In the genomic region with DNA sequence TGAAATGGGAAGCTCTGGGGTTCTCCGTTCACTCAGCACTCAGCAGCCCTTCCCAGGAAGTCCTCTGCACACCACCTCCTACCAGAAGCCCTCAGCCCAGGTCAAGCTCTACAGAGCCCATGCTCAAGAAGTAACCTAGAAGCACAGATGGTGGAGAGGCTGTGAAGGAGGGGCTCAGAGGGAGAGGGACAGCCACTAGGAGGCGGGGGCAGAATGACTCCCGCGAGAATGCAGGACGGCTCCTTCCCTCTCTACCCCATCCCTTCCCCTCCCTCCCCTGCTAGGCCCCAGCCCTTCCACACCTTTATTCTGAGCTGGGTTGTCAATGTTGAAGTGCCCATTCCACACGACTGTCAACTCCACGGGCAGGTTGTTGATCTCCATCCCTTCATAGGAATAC, we compare ENCODE assay signal across 20 cellular contexts.
A peak's percentile ranks its signal among the peaks of the same experiment; 100 is the strongest.
DNase-seq lines count a peak whose midpoint lies in the region; ATAC-seq, FAIRE-seq and TF ChIP-seq lines count a peak whose summit lies in the region.
"Had no signal": no experiment of that assay in that cellular context is flagged by ENCODE, and none has a peak within 500 bp of the region (broad histone marks: within the 10 kb centered on the region; RNA-seq: fewer than 3 reads in every experiment).

No MANE protein-coding gene starts in this region.

- H3K4me3 ChIP-seq in HCT116 (replicated peaks in 1 of 2; ENCODE audit: low read depth in 1 of 2, low read length in 2 of 2) (no peak overlapping the region), K562 (no peak overlapping the region), mesendoderm (ENCODE audit: low read length) (no peak overlapping the region)
- H3K4me3 ChIP-seq: GM23248, SK-N-MC had no signal

- H3K23ac ChIP-seq in mesendoderm (ENCODE audit: low read length): no peak overlapping the region

- in situ Hi-C loops in K562 (cut with MboI): no loop called here

- TF ChIP-seq RAD21 in HCT116 (IDR thresholded peaks at IDR 0.05; ENCODE audit: low read depth) (no peak), K562 (CRISPR knock-in tag; conservative IDR thresholded peaks at IDR 0.05 in 1 of 2, IDR thresholded peaks at IDR 0.05 in 1 of 2) (no peak)

- H2AFZ ChIP-seq in HCT116 (ENCODE audit: low read depth, low read length, poor library complexity, severe bottlenecking): no peak overlapping the region
- H2AFZ ChIP-seq in K562 (ENCODE audit: low read depth, low read length): no peak overlapping the region
- H2AFZ ChIP-seq: GM23248 had no signal

- TF ChIP-seq POLR2A in HCT116 (IDR thresholded peaks at IDR 0.05; ENCODE audit: borderline replicate concordance, extremely low read depth, insufficient read depth, insufficient read length) (no peak), K562 (conservative IDR thresholded peaks at IDR 0.05) (no peak)

- POLR2A ChIA-PET in HCT116 (lab: Charles Lee) (no interaction called here), K562 (lab: Yijun Ruan, JAX) (interaction anchor here (1.6 kb wide), 1 partner anchor 9 kb away, joined by 3 read pairs; no protein-coding TSS in a partner anchor)

- H3K27me3 ChIP-seq in HCT116 (ENCODE audit: insufficient read depth, low read length) (no peaks in the 10 kb centered on the region; the same call in 1 of the 2 replicates), K562 (ENCODE audit: control insufficient read depth in 2 of 2, insufficient read depth in 2 of 2, low read length in 2 of 2) (peaks cover 11 to 29% of the 10 kb centered on the region in 2 experiments; a peak in 4 of 5 replicates), mesendoderm (ENCODE audit: insufficient read depth, low read length, poor library complexity) (no peaks in the 10 kb centered on the region)

- H3K9me2 ChIP-seq in HCT116 (ENCODE audit: insufficient read depth): no peaks in the 10 kb centered on the region

- H3K79me2 ChIP-seq in HCT116 (ENCODE audit: insufficient read depth, low read length) (no peaks in the 10 kb centered on the region), K562 (ENCODE audit: control insufficient read depth, insufficient read depth, low read length) (no peaks in the 10 kb centered on the region), mesendoderm (ENCODE audit: control insufficient read depth, insufficient read depth, low read length) (no peaks in the 10 kb centered on the region)

- H4K20me1 ChIP-seq in HCT116 (ENCODE audit: insufficient read depth) (no peaks in the 10 kb centered on the region), K562 (replicated peaks; ENCODE audit: control insufficient read depth, insufficient read depth, low read length) (0 out of 2 replicates have a peak, but pooled peaks cover 4% of the 10 kb centered on the region)

- no peak for TF ChIP-seq EP300 in K562 (IDR thresholded peaks at IDR 0.05; ENCODE audit: low read length)

- FAIRE-seq in K562 (lab: Jason Lieb, UNC): no peak
- FAIRE-seq: G401.6, RCC 7860 had no signal

- no peak overlapping the region for H4K8ac ChIP-seq in mesendoderm (ENCODE audit: low read depth, low read length)

- no peak overlapping the region for H3K4ac ChIP-seq in mesendoderm (ENCODE audit: low read depth, low read length)

- TF ChIP-seq CTCF in HCT116 (IDR thresholded peaks at IDR 0.05 in 2 of 3, conservative IDR thresholded peaks at IDR 0.05 in 1 of 3; ENCODE audit: borderline replicate concordance in 1 of 3, insufficient read depth in 1 of 3, low read depth in 2 of 3, low read length in 2 of 3) (no peak), K562 (IDR thresholded peaks at IDR 0.05 in 2 of 3, conservative IDR thresholded peaks at IDR 0.05 in 1 of 3; ENCODE audit: insufficient read depth in 2 of 3, low read depth in 1 of 3, low read length in 3 of 3) (no peak)

- H2BK15ac ChIP-seq in mesendoderm (replicated peaks; ENCODE audit: low read depth): no peak overlapping the region

- intact Hi-C loops in HCT116 (cut with micrococcal nuclease) (no loop called here), K562 (cut with micrococcal nuclease) (no loop called here)

- DNase-seq in DMS 273 (lab: John Stamatoyannopoulos, UW; ENCODE audit: unreplicated experiment) (peak; percentile 61), DMS 273 treated with DMSO at 0.1 percent for 48 hours (lab: John Stamatoyannopoulos, UW) (no peak), HCT116 (ENCODE audit: low read depth, low spot score) (no peak), K562 (ENCODE audit: extremely low read depth in 1 of 4, low spot score in 3 of 4) (peak in 2 of 4 experiments; percentile 24 to 32), mesendoderm (peak; percentile 33), foreskin melanocyte (no peak)
- DNase-seq in activated CD4-positive, CD25-positive, alpha-beta regulatory T cell treated with anti-CD3 and anti-CD28 coated beads, Interleukin-2, amount 50 U/mL, for 72 hours: no peak
- DNase-seq: AML-193, GM23248, KG1, NCI-H1436, NCI-H2029, NCI-H446 had no signal

- H3K4me2 ChIP-seq in HCT116 (ENCODE audit: low read length) (no peak overlapping the region), K562 (ENCODE audit: insufficient read depth, low read length) (no peak overlapping the region), mesendoderm (ENCODE audit: low read length) (no peak overlapping the region)

- BruUV-seq in HCT116 (replicated peaks; lab: Mats Ljungman, UMichigan) (no TSS peak), K562 (replicated peaks; lab: Mats Ljungman, UMichigan) (no TSS peak)

- no peak overlapping the region for H3K18ac ChIP-seq in mesendoderm (ENCODE audit: low read length)

- CTCF ChIA-PET in HCT116 (lab: Charles Lee): no interaction called here
- CTCF ChIA-PET in K562 (lab: Yijun Ruan, JAX; ENCODE audit: low intra/inter-chr PET ratio): no interaction called here

- H3K4me1 ChIP-seq in HCT116 (ENCODE audit: control insufficient read depth in 1 of 2, insufficient read depth in 2 of 2, low read length in 2 of 2): no peaks in the 10 kb centered on the region
- no peaks in the 10 kb centered on the region for H3K4me1 ChIP-seq in K562 (replicated peaks in 1 of 2; ENCODE audit: control insufficient read depth in 2 of 2, insufficient read depth in 2 of 2, low read length in 2 of 2)
- H3K4me1 ChIP-seq in mesendoderm (ENCODE audit: control insufficient read depth, low read depth, low read length): no peaks in the 10 kb centered on the region

- no peak overlapping the region for H2AK5ac ChIP-seq in mesendoderm (ENCODE audit: low read length)

- H4K5ac ChIP-seq in mesendoderm (ENCODE audit: low read length): no peak overlapping the region

- no peaks in the 10 kb centered on the region for H3K9me3 ChIP-seq in HCT116 (ENCODE audit: control insufficient read depth in 1 of 2, insufficient read depth in 1 of 2, low read depth in 1 of 2, low read length in 2 of 2)
- no peaks in the 10 kb centered on the region for H3K9me3 ChIP-seq in K562 (replicated peaks; ENCODE audit: control insufficient read depth, insufficient read depth, low read depth, low read length)

- H3K36me3 ChIP-seq in HCT116 (ENCODE audit: control insufficient read depth in 1 of 2, insufficient read depth in 2 of 2, low read length in 2 of 2) (no peaks in the 10 kb centered on the region), K562 (ENCODE audit: control insufficient read depth, insufficient read depth, low read length) (no peaks in the 10 kb centered on the region), mesendoderm (ENCODE audit: control insufficient read depth, insufficient read depth, low read length) (no peaks in the 10 kb centered on the region)

- H3K27ac ChIP-seq in HCT116 (ENCODE audit: low read depth, low read length) (no peak overlapping the region), K562 (ENCODE audit: extremely low read depth, low read depth, low read length) (no peak overlapping the region), mesendoderm (ENCODE audit: low read depth, low read length) (no peak overlapping the region)
- H3K27ac ChIP-seq: 22Rv1, C4-2B, GM23248, SK-N-MC had no signal

- no peak overlapping the region for H3K56ac ChIP-seq in mesendoderm (ENCODE audit: low read length)

- H2BK120ac ChIP-seq in mesendoderm (ENCODE audit: low read depth, low read length): no peak overlapping the region

- H3K9ac ChIP-seq in HCT116 (ENCODE audit: low read length) (no peak overlapping the region), K562 (ENCODE audit: insufficient read depth in 1 of 2, low read depth in 2 of 2, low read length in 2 of 2) (no peak overlapping the region), mesendoderm (ENCODE audit: low read length) (no peak overlapping the region)
- H3K9ac ChIP-seq: GM23248 had no signal

- no peaks in the 10 kb centered on the region for H3K79me1 ChIP-seq in mesendoderm (ENCODE audit: low read length)

- ATAC-seq in HCT116: peak; percentile 42; the same call in 1 of the 2 replicates
- ATAC-seq in K562: peak; percentile 81
- no peak for ATAC-seq in GM21447 (IDR thresholded peaks at IDR 0.05; ENCODE audit: unreplicated experiment)
- ATAC-seq: Right ventricle myocardium inferior had no signal

- RAD21 ChIA-PET in HCT116 (lab: Charles Lee; ENCODE audit: low non-redundant PET in 1 of 2, low total read pairs in 2 of 2, uncharacterized antibody in 2 of 2, unreplicated experiment in 2 of 2): no interaction called here

- no peak overlapping the region for H2BK5ac ChIP-seq in mesendoderm (ENCODE audit: low read length)

- 0% methylated on average over 3 of the region's 7 CpGs for WGBS in K562 (ENCODE audit: insufficient coverage, low coverage, missing lambda C conversion rate)
- WGBS in mesendoderm (ENCODE audit: extremely low coverage, insufficient coverage, low lambda C conversion rate): no CpG with 5 or more reads among the region's 7 CpGs

- H3K9me1 ChIP-seq in K562 (ENCODE audit: control insufficient read depth, insufficient read depth, low read length): no peaks in the 10 kb centered on the region

TF ChIP-seq in HCT116, 20 proteins besides CTCF, POLR2A, EP300 and RAD21 (continues in another document):
- TF ChIP-seq EZH2 (IDR thresholded peaks at IDR 0.05): no peak
- no peak for TF ChIP-seq TCF7L2 (IDR thresholded peaks at IDR 0.05; ENCODE audit: borderline replicate concordance, extremely low read depth, insufficient read depth, insufficient read length)
- no peak for TF ChIP-seq ZFX (IDR thresholded peaks at IDR 0.05)
- TF ChIP-seq EGR1 (IDR thresholded peaks at IDR 0.05; ENCODE audit: low read depth): no peak

TF ChIP-seq in K562, 482 proteins besides CTCF, POLR2A, EP300 and RAD21:
- no peak for TF ChIP-seq ZC3H4 (CRISPR knock-in tag; IDR thresholded peaks at IDR 0.05; ENCODE audit: borderline replicate concordance)
- TF ChIP-seq CHD2 (IDR thresholded peaks at IDR 0.05; ENCODE audit: low read depth, low read length): peak; percentile 81
TF ChIP-seq in K562: peak in this region for 1.

Comparison
In these comparisons a context has a peak if more than half of its experiments do, and no peak if none do; other contexts are left out.
1. DNase-seq: peak in DMS 273 (single experiment) and mesendoderm (single experiment); none in DMS 273 treated with DMSO at 0.1 percent for 48 hours (single experiment), HCT116 (single experiment), activated CD4-positive, CD25-positive, alpha-beta regulatory T cell treated with anti-CD3 and anti-CD28 coated beads, Interleukin-2, amount 50 U/mL, for 72 hours (single experiment) and foreskin melanocyte (single experiment).